In the genomic region with DNA sequence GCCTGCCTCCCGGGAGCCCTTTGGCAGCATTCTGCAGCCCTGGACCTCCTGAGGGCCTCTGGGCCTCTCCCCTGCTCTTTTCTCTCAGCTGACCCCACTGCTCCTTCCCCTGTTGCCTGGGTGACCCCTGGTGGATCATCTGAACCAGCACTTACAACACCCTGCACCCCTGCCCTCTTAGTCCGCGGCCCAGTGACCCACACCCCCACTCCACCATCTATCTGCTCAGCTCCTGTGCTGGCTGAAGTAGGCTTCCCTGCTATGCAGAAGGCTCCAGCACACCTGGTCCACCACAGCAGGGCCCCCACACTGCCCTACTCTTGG, we compare ENCODE assay signal across 13 cellular contexts.
"Had no signal": no experiment of that assay in that cellular context is flagged by ENCODE, and none has a peak within 500 bp of the region (broad histone marks: within the 10 kb centered on the region; RNA-seq: fewer than 3 reads in every experiment).

No MANE protein-coding gene starts in this region.

- H3K4me1 ChIP-seq: lower lobe of right lung, testis, vagina had no signal

- FAIRE-seq: small intestine had no signal

- H3K9me3 ChIP-seq: mucosa of descending colon, testis, vagina had no signal

- H3K36me3 Mint-ChIP-seq: activated naive CD8-positive, alpha-beta T cell treated with anti-CD3 and anti-CD28 coated beads for 36 hours; stimulated activated memory B cell treated with anti-CD40 and anti-IgM and Interleukin-4, amounts not matched to agents 10 μg/mL and 1 μg/mL and 100 μg/mL, for 72 hours had no signal

- DNase-seq: activated B cell treated with CpG ODN at 0.5 μM for 24 hours, cerebellar nuclear complex, lower lobe of right lung had no signal

- H3K4me1 Mint-ChIP-seq: activated B cell treated with CpG ODN at 0.5 μM for 24 hours; activated CD4-positive, alpha-beta T cell treated with anti-CD3 and anti-CD28 coated beads for 36 hours; activated naive CD8-positive, alpha-beta T cell treated with anti-CD3 and anti-CD28 coated beads for 36 hours; nephron progenitor cell; stimulated activated memory B cell treated with anti-CD40 and anti-IgM and Interleukin-4, amounts not matched to agents 10 μg/mL and 1 μg/mL and 100 μg/mL, for 72 hours had no signal

- H3K27ac Mint-ChIP-seq: activated B cell treated with CpG ODN at 0.5 μM for 24 hours; activated CD4-positive, alpha-beta T cell treated with anti-CD3 and anti-CD28 coated beads for 36 hours; activated naive CD8-positive, alpha-beta T cell treated with anti-CD3 and anti-CD28 coated beads for 36 hours; nephron progenitor cell; stimulated activated memory B cell treated with anti-CD40 and anti-IgM and Interleukin-4, amounts not matched to agents 10 μg/mL and 1 μg/mL and 100 μg/mL, for 72 hours had no signal

- H3K4me3 ChIP-seq: coronary artery, lower lobe of right lung, mucosa of descending colon, testis, vagina had no signal

- H3K9me3 Mint-ChIP-seq: activated B cell treated with CpG ODN at 0.5 μM for 24 hours; activated naive CD8-positive, alpha-beta T cell treated with anti-CD3 and anti-CD28 coated beads for 36 hours had no signal

- H3K27ac ChIP-seq: coronary artery, epithelial cell of prostate, lower lobe of right lung, testis, vagina had no signal

- ATAC-seq: stimulated activated memory B cell treated with anti-CD40 and anti-IgM and Interleukin-4, amounts not matched to agents 10 μg/mL and 1 μg/mL and 100 μg/mL, for 72 hours had no signal

- H3K4me3 Mint-ChIP-seq: activated B cell treated with CpG ODN at 0.5 μM for 24 hours; activated CD4-positive, alpha-beta T cell treated with anti-CD3 and anti-CD28 coated beads for 36 hours; activated naive CD8-positive, alpha-beta T cell treated with anti-CD3 and anti-CD28 coated beads for 36 hours; nephron progenitor cell; stimulated activated memory B cell treated with anti-CD40 and anti-IgM and Interleukin-4, amounts not matched to agents 10 μg/mL and 1 μg/mL and 100 μg/mL, for 72 hours had no signal

- H3K27me3 ChIP-seq: testis, vagina had no signal

- H3K36me3 ChIP-seq: lower lobe of right lung, vagina had no signal
